ENCODE assay signal across 26 cellular contexts in the genomic region with DNA sequence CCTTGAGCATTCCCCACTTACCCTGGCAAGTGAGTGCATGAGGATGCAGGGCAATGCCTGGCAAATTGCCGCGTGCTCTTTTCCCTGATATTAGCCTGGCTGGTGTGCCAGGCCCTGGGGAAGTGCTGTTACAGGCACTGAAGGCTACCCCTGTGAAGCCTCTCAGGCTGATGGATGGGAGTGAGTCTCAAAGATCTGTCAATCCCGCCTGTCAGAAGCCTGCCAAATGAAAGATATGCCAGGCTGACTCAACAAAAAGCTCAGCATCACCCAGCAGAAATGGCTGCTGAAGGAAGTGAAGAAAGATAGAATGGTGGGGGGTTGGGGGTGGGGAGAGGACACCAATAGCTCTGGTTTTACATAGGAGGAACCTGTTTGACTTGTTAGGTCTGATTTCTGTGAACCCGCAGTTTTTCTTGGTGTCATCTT.
DNase-seq lines count a peak whose midpoint lies in the region; ATAC-seq, FAIRE-seq and TF ChIP-seq lines count a peak whose summit lies in the region.
"Had no signal": no experiment of that assay in that cellular context is flagged by ENCODE, and none has a peak within 500 bp of the region (broad histone marks: within the 10 kb centered on the region; RNA-seq: fewer than 3 reads in every experiment).

No MANE protein-coding gene starts in this region.

- DNase-seq in GM23338 (ENCODE audit: low spot score) (peak; percentile 42), NCI-H510A treated with DMSO at 0.1 percent for 48 hours (lab: John Stamatoyannopoulos, UW) (peak; percentile 16), H1 (ENCODE audit: low read depth in 1 of 2, low spot score in 2 of 2) (no peak), keratinocyte (ENCODE audit: low read depth, low spot score) (no peak), frontal cortex (ENCODE audit: low spot score in 2 of 2) (no peak), retina (no peak), ACHN (no peak), iPS-NIHi7 (ENCODE audit: extremely low spot score) (no peak)
- DNase-seq: activated CD8-positive, alpha-beta memory T cell treated with anti-CD3 and anti-CD28 coated beads for 24 hours; activated naive CD8-positive, alpha-beta T cell treated with anti-CD3 and anti-CD28 coated beads, Interleukin-2, amount 50 U/mL, for 24 hours; activated T-cell treated with anti-CD3 and anti-CD28 coated beads, Interleukin-2, amount 50 U/mL, for 24 hours; BE2C; CD8-positive, alpha-beta memory T cell; cerebellar nuclear complex; DMS 273 treated with DMSO at 0.1 percent for 48 hours; HFFc6; left colon; NCI-H146; NCI-H2171 treated with DMSO at 0.1 percent for 48 hours; stimulated activated CD8-positive, alpha-beta memory T cell treated with anti-CD3 and anti-CD28 coated beads, Interleukin-4, amount 100 ng/mL, for 48 hours; stimulated activated naive CD8-positive, alpha-beta T cell treated with anti-CD3 and anti-CD28 coated beads, Interleukin-15, amount 100 ng/mL, for 72 hours; T-helper 17 cell; thyroid gland had no signal

- H3K79me1 ChIP-seq in H1 (ENCODE audit: low read depth, low read length) = no peaks in the 10 kb centered on the region

- H4K91ac ChIP-seq in H1 (replicated peaks; ENCODE audit: insufficient read length, low read length) = peak overlapping the region; percentile 1

- H3K27ac Mint-ChIP-seq in GM23338 = no peak overlapping the region
- H3K27ac Mint-ChIP-seq: activated naive CD8-positive, alpha-beta T cell treated with anti-CD3 and anti-CD28 coated beads, Interleukin-2, amount 50 U/mL, for 24 hours; activated T-cell treated with anti-CD3 and anti-CD28 coated beads, Interleukin-2, amount 50 U/mL, for 24 hours; CD8-positive, alpha-beta memory T cell; HFFc6; memory B cell; stimulated activated naive CD8-positive, alpha-beta T cell treated with anti-CD3 and anti-CD28 coated beads, Interleukin-15, amount 100 ng/mL, for 72 hours; T-helper 17 cell had no signal

- 82% methylated on average over 4 of the region's 4 CpGs; no CpG with 5 or more reads in 1 of the 2 experiments for WGBS in H1 (ENCODE audit: extremely low coverage in 1 of 2, insufficient coverage in 1 of 2, insufficient read length in 1 of 2, insufficient replicate concordance in 2 of 2, low coverage in 1 of 2, low lambda C conversion rate in 2 of 2, missing lambda C conversion rate in 1 of 2), 2 experiments

- peak overlapping the region; percentile 81; the same call in 1 of the 2 replicates for H2BK12ac ChIP-seq in H1 (ENCODE audit: low read depth, low read length)

- dilution Hi-C loops in keratinocyte (cut with MboI; ENCODE audit: extremely low pct_ligation_motif_present, low sequenced_read_pairs) = no loop called here

- peaks cover 7% of the 10 kb centered on the region for H3K27me3 Mint-ChIP-seq in GM23338 (ENCODE audit: insufficient read depth, low read depth, poor library complexity)

- no peak for FAIRE-seq in H1 (lab: Jason Lieb, UNC)
- FAIRE-seq in keratinocyte (lab: Jason Lieb, UNC) = no peak
- no peak for FAIRE-seq in frontal cortex (lab: Jason Lieb, UNC)

- H3K9me3 Mint-ChIP-seq in GM23338 = peaks cover 15% of the 10 kb centered on the region; the same call in 2 of the 3 replicates
- H3K9me3 Mint-ChIP-seq: activated naive CD8-positive, alpha-beta T cell treated with anti-CD3 and anti-CD28 coated beads, Interleukin-2, amount 50 U/mL, for 24 hours; memory B cell had no signal

- H3K36me3 ChIP-seq in GM23338 (ENCODE audit: insufficient read depth) (no peaks in the 10 kb centered on the region), H1 (ENCODE audit: control insufficient read depth in 2 of 4, insufficient read depth in 4 of 4, low read length in 3 of 4) (no peaks in the 10 kb centered on the region), keratinocyte (ENCODE audit: control insufficient read depth in 2 of 2, extremely low read depth in 1 of 2, insufficient read depth in 2 of 2, low read length in 2 of 2) (no peaks in the 10 kb centered on the region)
- H3K36me3 ChIP-seq: BE2C, thyroid gland had no signal

- TF ChIP-seq RAD21 in H1 (IDR thresholded peaks at IDR 0.05 in 1 of 2, conservative IDR thresholded peaks at IDR 0.05 in 1 of 2; ENCODE audit: low read depth in 2 of 2, low read length in 2 of 2) = no peak

- POLR2A ChIA-PET in H1 (lab: Charles Lee; ENCODE audit: partially characterized antibody) = no interaction called here

- peaks cover 26% of the 10 kb centered on the region for H3K4me1 Mint-ChIP-seq in GM23338
- H3K4me1 Mint-ChIP-seq: activated naive CD8-positive, alpha-beta T cell treated with anti-CD3 and anti-CD28 coated beads, Interleukin-2, amount 50 U/mL, for 24 hours; CD8-positive, alpha-beta memory T cell; memory B cell; stimulated activated naive CD8-positive, alpha-beta T cell treated with anti-CD3 and anti-CD28 coated beads, Interleukin-15, amount 100 ng/mL, for 72 hours; T-helper 17 cell had no signal

- H3K56ac ChIP-seq in H1 (replicated peaks; ENCODE audit: insufficient read length, low read depth, low read length) = no peak overlapping the region

- H2BK5ac ChIP-seq in H1 (ENCODE audit: low read depth, low read length) = peak overlapping the region; percentile 7; the same call in 1 of the 2 replicates

- TF ChIP-seq EP300 in H1 (IDR thresholded peaks at IDR 0.05; ENCODE audit: borderline replicate concordance in 1 of 2, low read depth in 2 of 2, low read length in 2 of 2) = no peak

- no peaks in the 10 kb centered on the region for H3F3A ChIP-seq in GM23338 (replicated peaks; ENCODE audit: low read depth)

- H3K4me2 ChIP-seq in GM23338 = peak overlapping the region; percentile 19; the same call in 1 of the 2 replicates
- H3K4me2 ChIP-seq in H1 (ENCODE audit: insufficient read depth in 1 of 2, low read depth in 2 of 2, low read length in 2 of 2) = no peak overlapping the region; a peak in 1 of 4 replicates
- no peak overlapping the region for H3K4me2 ChIP-seq in keratinocyte (ENCODE audit: control insufficient read depth, extremely low read depth, insufficient read depth, low read depth, low read length)

- H3K4ac ChIP-seq in H1 (replicated peaks; ENCODE audit: insufficient read length, low read depth, low read length) = no peak overlapping the region

- H2AK5ac ChIP-seq in H1 (ENCODE audit: low read depth, low read length) = no peak overlapping the region

- in situ Hi-C loops in ACHN (cut with HindIII; ENCODE audit: low pct_ligation_motif_present, low pct_unique_long_range_greater_than_20kb, low sequenced_read_pairs) = no loop called here

- no peaks in the 10 kb centered on the region for H3K9me1 ChIP-seq in keratinocyte (ENCODE audit: control insufficient read depth, extremely low read depth, insufficient read depth, low read length)

- CTCF ChIA-PET in H1 (lab: Charles Lee; ENCODE audit: partially characterized antibody) = interaction anchor here (0.7 to 1.0 kb wide), 2 partner anchors 11 to 124 kb away, joined by 4 read pairs; no protein-coding TSS in a partner anchor

- H2BK15ac ChIP-seq in H1 (ENCODE audit: low read length) = 0 out of 2 replicates have a peak overlapping the region, but pooled peaks have one; percentile 12

- peaks cover 3% of the 10 kb centered on the region for H3K9me2 ChIP-seq in GM23338 (ENCODE audit: insufficient read depth)

- H4K5ac ChIP-seq in H1 (ENCODE audit: insufficient read length, low read depth, low read length) = no peak overlapping the region

- no peak overlapping the region for H3K23ac ChIP-seq in H1 (ENCODE audit: insufficient read length)

- no peak overlapping the region for H3K4me3 Mint-ChIP-seq in GM23338
- H3K4me3 Mint-ChIP-seq: activated naive CD8-positive, alpha-beta T cell treated with anti-CD3 and anti-CD28 coated beads, Interleukin-2, amount 50 U/mL, for 24 hours; activated T-cell treated with anti-CD3 and anti-CD28 coated beads, Interleukin-2, amount 50 U/mL, for 24 hours; CD8-positive, alpha-beta memory T cell; HFFc6; memory B cell; stimulated activated naive CD8-positive, alpha-beta T cell treated with anti-CD3 and anti-CD28 coated beads, Interleukin-15, amount 100 ng/mL, for 72 hours; T-helper 17 cell had no signal

- H3K9me3 ChIP-seq in H1 (ENCODE audit: insufficient read depth in 2 of 2, low read depth in 1 of 2, low read length in 1 of 2) (peaks cover 0 to 7% of the 10 kb centered on the region in 2 experiments; a peak in 1 of 4 replicates), keratinocyte (ENCODE audit: control insufficient read depth, low read depth, low read length) (no peaks in the 10 kb centered on the region)
- H3K9me3 ChIP-seq: BE2C, thyroid gland had no signal

- ATAC-seq in GM23338 = peak; percentile 62
- ATAC-seq: activated naive CD8-positive, alpha-beta T cell treated with anti-CD3 and anti-CD28 coated beads, Interleukin-2, amount 50 U/mL, for 24 hours; left colon; SK-N-SH treated with all-trans-retinoic acid at 6 μM for 48 hours; stimulated activated naive CD8-positive, alpha-beta T cell treated with anti-CD3 and anti-CD28 coated beads, Interleukin-15, amount 100 ng/mL, for 72 hours; T-helper 17 cell had no signal

- H4K8ac ChIP-seq in H1 (ENCODE audit: extremely low read depth, insufficient read depth, low read length) = no peak overlapping the region

- H3K23me2 ChIP-seq in H1 (ENCODE audit: low read depth, low read length) = no peaks in the 10 kb centered on the region

- H3K79me2 ChIP-seq in GM23338 (replicated peaks; ENCODE audit: insufficient read depth) = no peaks in the 10 kb centered on the region
- no peaks in the 10 kb centered on the region for H3K79me2 ChIP-seq in H1 (ENCODE audit: control insufficient read depth in 1 of 2, insufficient read depth in 2 of 2, low read length in 2 of 2)
- H3K79me2 ChIP-seq in keratinocyte (ENCODE audit: control insufficient read depth, insufficient read depth, low read length) = no peaks in the 10 kb centered on the region

- H3K18ac ChIP-seq in H1 (ENCODE audit: extremely low read depth, low read length) = no peak overlapping the region

- no peak overlapping the region for H2BK20ac ChIP-seq in H1 (ENCODE audit: low read length)

- H3K9ac ChIP-seq in H1 (replicated peaks in 1 of 4; ENCODE audit: extremely low read depth in 1 of 4, low read depth in 3 of 4, low read length in 3 of 4) = no peak overlapping the region
- H3K9ac ChIP-seq in keratinocyte (ENCODE audit: control insufficient read depth, extremely low read depth, insufficient read depth, low read length) = no peak overlapping the region

- no peak overlapping the region for H3K27ac ChIP-seq in GM23338 (ENCODE audit: low read depth)
- H3K27ac ChIP-seq in H1 (ENCODE audit: low read depth, low read length) = no peak overlapping the region
- H3K27ac ChIP-seq in keratinocyte (ENCODE audit: control insufficient read depth, insufficient read depth, low read length) = no peak overlapping the region
- H3K27ac ChIP-seq: skin epidermis, thyroid gland had no signal

- peaks cover 17% of the 10 kb centered on the region; the same call in 2 of the 3 replicates for H3K36me3 Mint-ChIP-seq in GM23338 (ENCODE audit: low read depth)
- H3K36me3 Mint-ChIP-seq: memory B cell had no signal

- H3K27me3 ChIP-seq in GM23338 (ENCODE audit: insufficient read depth) = no peaks in the 10 kb centered on the region
- H3K27me3 ChIP-seq in H1 (replicated peaks in 1 of 4; ENCODE audit: control insufficient read depth in 3 of 4, extremely low read depth in 1 of 4, insufficient read depth in 3 of 4, low read length in 3 of 4) = no peaks in the 10 kb centered on the region
- H3K27me3 ChIP-seq in keratinocyte (ENCODE audit: control insufficient read depth, extremely low read depth, insufficient read depth, low read length) = no peaks in the 10 kb centered on the region
- H3K27me3 ChIP-seq: thyroid gland had no signal

- peak overlapping the region; percentile 80 for H2AFZ ChIP-seq in GM23338
- H2AFZ ChIP-seq in H1 (ENCODE audit: low read length) = peak overlapping the region; percentile 43
- H2AFZ ChIP-seq in keratinocyte (ENCODE audit: control insufficient read depth, low read length) = peak overlapping the region; percentile 26

- H2BK120ac ChIP-seq in H1 (replicated peaks; ENCODE audit: low read depth, low read length) = no peak overlapping the region

- TF ChIP-seq POLR2A in H1 (IDR thresholded peaks at IDR 0.05; ENCODE audit: control extremely low read depth in 1 of 2, low read depth in 2 of 2, low read length in 2 of 2) = no peak

- no peak overlapping the region for H3K14ac ChIP-seq in H1 (ENCODE audit: insufficient read length)

- H3K4me1 ChIP-seq in GM23338 (ENCODE audit: insufficient read depth) (peaks cover 13% of the 10 kb centered on the region), H1 (replicated peaks in 1 of 4; ENCODE audit: control insufficient read depth in 3 of 4, insufficient read depth in 4 of 4, low read length in 3 of 4) (peaks cover 3 to 6% (median 5%) of the 10 kb centered on the region in 4 experiments; a peak in 5 of 7 replicates), keratinocyte (ENCODE audit: control insufficient read depth, extremely low read depth, insufficient read depth, low read length) (peaks cover 2% of the 10 kb centered on the region)
- H3K4me1 ChIP-seq: BE2C had no signal

- TF ChIP-seq CTCF in GM23338 (conservative IDR thresholded peaks at IDR 0.05; ENCODE audit: low read depth in 2 of 2) (no peak), H1 (IDR thresholded peaks at IDR 0.05; ENCODE audit: control extremely low read depth in 1 of 3, insufficient read depth in 1 of 3, low read depth in 1 of 3, low read length in 3 of 3) (no peak), keratinocyte (optimal IDR thresholded peaks at IDR 0.05 in 1 of 3, IDR thresholded peaks at IDR 0.05 in 1 of 3, conservative IDR thresholded peaks at IDR 0.05 in 1 of 3; ENCODE audit: extremely low read depth in 1 of 3, insufficient read depth in 2 of 3, low read length in 3 of 3) (no peak)

- H3K4me3 ChIP-seq in GM23338 (no peak overlapping the region), H1 (ENCODE audit: extremely low read depth in 1 of 4, insufficient read depth in 2 of 4, low read depth in 3 of 4, low read length in 4 of 4) (no peak overlapping the region), keratinocyte (ENCODE audit: control insufficient read depth in 2 of 3, extremely low read depth in 1 of 3, insufficient read depth in 2 of 3, low read depth in 1 of 3, low read length in 3 of 3) (no peak overlapping the region)
- H3K4me3 ChIP-seq: skin epidermis, thyroid gland had no signal

- H4K20me1 ChIP-seq in GM23338 (replicated peaks; ENCODE audit: insufficient read depth) = no peaks in the 10 kb centered on the region
- H4K20me1 ChIP-seq in H1 (replicated peaks in 1 of 2; ENCODE audit: control insufficient read depth in 1 of 2, insufficient read depth in 2 of 2, low read length in 2 of 2) = no peaks in the 10 kb centered on the region
- no peaks in the 10 kb centered on the region for H4K20me1 ChIP-seq in keratinocyte (ENCODE audit: control insufficient read depth, extremely low read depth, insufficient read depth, low read length)

Comparison
In these comparisons a context has a peak if more than half of its experiments do, and no peak if none do; other contexts are left out.
1. DNase-seq: peak in GM23338 (single experiment) and NCI-H510A treated with DMSO at 0.1 percent for 48 hours (single experiment); none in H1 (0 of 2), keratinocyte (single experiment), frontal cortex (0 of 2), retina (single experiment), ACHN (single experiment) and iPS-NIHi7 (single experiment).
2. H2AFZ ChIP-seq: peak in every context shown above with its lines; median percentile 80 in GM23338; 43 in H1; 26 in keratinocyte.